19 cellular contexts compared by ENCODE assay signal in the genomic region with DNA sequence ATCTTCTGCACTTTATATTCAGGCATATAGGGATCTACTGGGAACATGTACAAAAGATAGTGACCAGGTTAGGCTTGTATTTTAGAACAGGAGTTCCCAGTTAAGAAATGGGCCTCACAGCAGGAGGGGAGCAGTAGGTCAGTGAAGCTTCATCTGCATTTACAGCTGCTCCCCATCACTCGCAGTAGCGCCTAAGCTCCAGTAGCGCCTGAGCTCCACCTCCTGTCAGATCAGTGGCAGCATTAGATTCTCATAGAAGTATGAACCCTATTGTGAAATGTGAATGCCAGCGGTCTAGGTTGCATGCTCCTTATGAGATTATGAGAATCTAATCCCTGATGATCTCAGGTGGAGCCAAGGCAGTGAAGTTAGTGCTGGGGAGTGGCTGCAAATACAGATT.
DNase-seq lines count a peak whose midpoint lies in the region; TF ChIP-seq lines count a peak whose summit lies in the region.
"Had no signal": no experiment of that assay in that cellular context is flagged by ENCODE, and none has a peak within 500 bp of the region (broad histone marks: within the 10 kb centered on the region; RNA-seq: fewer than 3 reads in every experiment).

No MANE protein-coding gene starts in this region.

- no peak overlapping the region for H3K14ac ChIP-seq in H9 (ENCODE audit: insufficient read depth, low read length)

- no peak overlapping the region for H3K27ac ChIP-seq in A673 (ENCODE audit: low read depth, low read length, poor library complexity, severe bottlenecking)
- H3K27ac ChIP-seq in H9 (ENCODE audit: insufficient read length, low read depth, low read length): no peak overlapping the region
- no peak overlapping the region for H3K27ac ChIP-seq in WERI-Rb-1
- H3K27ac ChIP-seq in dorsolateral prefrontal cortex: no peak overlapping the region
- H3K27ac ChIP-seq: BLaER1 treated with 17β-estradiol and CSF1 and Interleukin-3, amounts not matched to agents 10 nM and 100 nM; brain microvascular endothelial cell; left ventricle myocardium inferior; RWPE1; upper lobe of right lung had no signal

- no peak overlapping the region for H3T11ph ChIP-seq in H9 (ENCODE audit: low read length)

- H3K4me2 ChIP-seq in H9 (ENCODE audit: insufficient read depth, insufficient read length, low read length): no peak overlapping the region
- H3K4me2 ChIP-seq: BLaER1 treated with 17β-estradiol and CSF1 and Interleukin-3, amounts not matched to agents 10 nM and 100 nM had no signal

- no peak overlapping the region for H3K9ac ChIP-seq in H9 (ENCODE audit: extremely low read depth, insufficient read length, low read length)
- H3K9ac ChIP-seq: BLaER1 treated with 17β-estradiol and CSF1 and Interleukin-3, amounts not matched to agents 10 nM and 100 nM had no signal

- DNase-seq in A673 (ENCODE audit: low spot score) (peak; percentile 5), H9 (peak; percentile 59), WERI-Rb-1 (peak; percentile 92), iPS-NIHi7 (ENCODE audit: extremely low spot score) (peak; percentile 18), NCI-H1048 (lab: John Stamatoyannopoulos, UW) (no peak), dorsolateral prefrontal cortex (no peak), retina (no peak)
- no peak for DNase-seq in stimulated activated CD4-positive, alpha-beta T cell treated with anti-CD3 and anti-CD28 coated beads, Interleukin-4, amount 100 ng/mL, for 4 hours
- DNase-seq: activated CD8-positive, alpha-beta T cell treated with anti-CD3 and anti-CD28 coated beads, Interleukin-2, amount 10 ng/mL, durations not matched to agents 7 days and 5 days; activated gamma-delta T cell treated with Interleukin-2 at 50 U/mL for 16 hours; brain microvascular endothelial cell; immature natural killer cell; left ventricle myocardium inferior; NCI-H1092; NCI-H2029 treated with DMSO at 0.1 percent for 48 hours; upper lobe of right lung had no signal

- no peaks in the 10 kb centered on the region for H3K4me1 ChIP-seq in A673 (ENCODE audit: insufficient read depth, low read length, poor library complexity, severe bottlenecking)
- H3K4me1 ChIP-seq in H9 (ENCODE audit: insufficient read depth, low read length): no peaks in the 10 kb centered on the region
- H3K4me1 ChIP-seq: BLaER1 treated with 17β-estradiol and CSF1 and Interleukin-3, amounts not matched to agents 10 nM and 100 nM; HAP-1; left ventricle myocardium inferior; upper lobe of right lung had no signal

- no peak overlapping the region for H4K91ac ChIP-seq in H9 (ENCODE audit: insufficient read length, low read depth, low read length)

- intact Hi-C loops in A673 (cut with micrococcal nuclease; ENCODE audit: unreplicated experiment) (loop anchor here (10.0 kb wide), 1 partner anchor 285 kb away; no protein-coding TSS in a partner anchor), dorsolateral prefrontal cortex (cut with DNase I) (loop anchor here in 1 of 2 donors (10.0 kb wide), 1 partner anchor 115 kb away; no protein-coding TSS in a partner anchor)

- no peaks in the 10 kb centered on the region for H3K9me3 Mint-ChIP-seq in H9

- POLR2A ChIA-PET in A673 (lab: Charles Lee; ENCODE audit: low non-redundant PET): no interaction called here

- H3K4me1 Mint-ChIP-seq in H9: peaks cover 7 to 8% of the 10 kb centered on the region in 2 experiments; a peak in 2 of 4 replicates
- H3K4me1 Mint-ChIP-seq: immature natural killer cell had no signal

- H2BK5ac ChIP-seq in H9 (ENCODE audit: insufficient read length, low read length): no peak overlapping the region

- H3K23me2 ChIP-seq in H9 (ENCODE audit: insufficient read length, low read depth, low read length, poor library complexity, severe bottlenecking): no peaks in the 10 kb centered on the region

- no peaks in the 10 kb centered on the region for H3K27me3 Mint-ChIP-seq in H9 (ENCODE audit: low read depth)

- H3K79me2 ChIP-seq in H9 (ENCODE audit: insufficient read depth, low read length): no peaks in the 10 kb centered on the region

- H4K5ac ChIP-seq in H9 (ENCODE audit: insufficient read length, low read depth, low read length): no peak overlapping the region

- no peak overlapping the region for H2BK120ac ChIP-seq in H9 (ENCODE audit: low read depth, low read length, poor library complexity, severe bottlenecking)

- H4K8ac ChIP-seq in H9 (replicated peaks; ENCODE audit: insufficient read length, low read depth, low read length): no peak overlapping the region

- no peak overlapping the region for H3K4ac ChIP-seq in H9 (ENCODE audit: low read depth, low read length)

- H2BK20ac ChIP-seq in H9 (ENCODE audit: low read depth, low read length, poor library complexity, severe bottlenecking): no peak overlapping the region

- no CpG with 5 or more reads among the region's 4 CpGs for WGBS in H9 (ENCODE audit: extremely low coverage, insufficient read length, low lambda C conversion rate)

- H3K23ac ChIP-seq in H9 (ENCODE audit: insufficient read length, low read depth, low read length): no peak overlapping the region

- no peak overlapping the region for H2AK5ac ChIP-seq in H9 (ENCODE audit: insufficient read length, low read length)

- H3K79me1 ChIP-seq in H9 (ENCODE audit: insufficient read depth, low read depth, low read length, poor library complexity, severe bottlenecking): no peaks in the 10 kb centered on the region

- H3K4me3 ChIP-seq in A673 (ENCODE audit: low read depth, low read length, poor library complexity, severe bottlenecking): no peak overlapping the region
- H3K4me3 ChIP-seq in WERI-Rb-1 (ENCODE audit: low read depth, low read length): no peak overlapping the region
- H3K4me3 ChIP-seq in dorsolateral prefrontal cortex: no peak overlapping the region
- H3K4me3 ChIP-seq: BLaER1 treated with 17β-estradiol and CSF1 and Interleukin-3, amounts not matched to agents 10 nM and 100 nM; HAP-1; left ventricle myocardium inferior; upper lobe of right lung had no signal

- H3K27ac Mint-ChIP-seq in H9: no peak overlapping the region
- H3K27ac Mint-ChIP-seq: activated CD8-positive, alpha-beta T cell treated with anti-CD3 and anti-CD28 coated beads, Interleukin-2, amount 10 ng/mL, durations not matched to agents 7 days and 5 days; immature natural killer cell had no signal

- TF ChIP-seq CTCF in A673 (conservative IDR thresholded peaks at IDR 0.05; ENCODE audit: low read depth, low read length) (peak; percentile 24; the same call in 1 of the 2 replicates), H9 (conservative IDR thresholded peaks at IDR 0.05) (peak; percentile 45; the same call in 2 of the 3 replicates), WERI-Rb-1 (IDR thresholded peaks at IDR 0.05; ENCODE audit: low read depth, low read length) (peak; percentile 54), dorsolateral prefrontal cortex (IDR thresholded peaks at IDR 0.05 in 54 of 56, conservative IDR thresholded peaks at IDR 0.05 in 2 of 56; ENCODE audit: low read depth in 1 of 56, partially characterized antibody in 56 of 56) (peak in 19 of 56 donors; percentile 5 to 59 (median 20))

- peaks cover 17% of the 10 kb centered on the region for H3K27me3 ChIP-seq in A673 (replicated peaks; ENCODE audit: insufficient read depth, low read depth, low read length, poor library complexity)
- H3K27me3 ChIP-seq in H9 (ENCODE audit: insufficient read depth, low read length): no peaks in the 10 kb centered on the region
- no peaks in the 10 kb centered on the region for H3K27me3 ChIP-seq in WERI-Rb-1 (ENCODE audit: insufficient read depth, low read depth, severe bottlenecking)
- H3K27me3 ChIP-seq in dorsolateral prefrontal cortex: no peaks in the 10 kb centered on the region
- H3K27me3 ChIP-seq: BLaER1 treated with 17β-estradiol and CSF1 and Interleukin-3, amounts not matched to agents 10 nM and 100 nM; brain microvascular endothelial cell; upper lobe of right lung had no signal

- H3K56ac ChIP-seq in H9 (ENCODE audit: insufficient read length, low read depth, low read length): no peak overlapping the region

- BruUV-seq in A673 (replicated peaks; lab: Mats Ljungman, UMichigan): no TSS peak

- H3K9me3 ChIP-seq in A673 (ENCODE audit: low read depth, low read length, poor library complexity, severe bottlenecking) (no peaks in the 10 kb centered on the region), H9 (ENCODE audit: control insufficient read depth, low read depth, low read length) (no peaks in the 10 kb centered on the region), WERI-Rb-1 (ENCODE audit: severe bottlenecking) (no peaks in the 10 kb centered on the region)
- H3K9me3 ChIP-seq: HAP-1, left ventricle myocardium inferior, upper lobe of right lung had no signal

- no peak overlapping the region for H3K4me3 Mint-ChIP-seq in H9
- H3K4me3 Mint-ChIP-seq: activated CD8-positive, alpha-beta T cell treated with anti-CD3 and anti-CD28 coated beads, Interleukin-2, amount 10 ng/mL, durations not matched to agents 7 days and 5 days; immature natural killer cell had no signal

- H3K18ac ChIP-seq in H9 (ENCODE audit: insufficient read length, low read depth, low read length): no peak overlapping the region

- H2BK15ac ChIP-seq in H9 (ENCODE audit: low read depth, low read length): no peak overlapping the region

- CTCF ChIA-PET in A673 (lab: Charles Lee): interaction anchor here (1.3 kb wide), 1 partner anchor 115 kb away, joined by 3 read pairs; no protein-coding TSS in a partner anchor

- H3K36me3 Mint-ChIP-seq in H9 (ENCODE audit: insufficient read depth in 1 of 3, low read depth in 3 of 3): no peaks in the 10 kb centered on the region
- H3K36me3 Mint-ChIP-seq: immature natural killer cell had no signal

- H3K36me3 ChIP-seq in A673 (ENCODE audit: insufficient read depth, low read length, poor library complexity, severe bottlenecking) (no peaks in the 10 kb centered on the region), WERI-Rb-1 (no peaks in the 10 kb centered on the region)
- H3K36me3 ChIP-seq: BLaER1 treated with 17β-estradiol and CSF1 and Interleukin-3, amounts not matched to agents 10 nM and 100 nM; brain microvascular endothelial cell; HAP-1; left ventricle myocardium inferior; upper lobe of right lung had no signal

- no peaks in the 10 kb centered on the region for H4K20me1 ChIP-seq in H9 (ENCODE audit: control insufficient read depth, insufficient read depth, insufficient read length)
- H4K20me1 ChIP-seq: BLaER1 treated with 17β-estradiol and CSF1 and Interleukin-3, amounts not matched to agents 10 nM and 100 nM had no signal

- H2BK12ac ChIP-seq in H9 (ENCODE audit: insufficient read length, low read depth, low read length): no peak overlapping the region

- H2AFZ ChIP-seq in H9 (ENCODE audit: low read length): no peak overlapping the region

Comparison
In these comparisons a context has a peak if more than half of its experiments do, and no peak if none do; other contexts are left out.
1. DNase-seq: peak in A673 (single experiment), H9 (single experiment), WERI-Rb-1 (single experiment) and iPS-NIHi7 (single experiment); none in NCI-H1048 (single experiment), dorsolateral prefrontal cortex (0 of 10), stimulated activated CD4-positive, alpha-beta T cell treated with anti-CD3 and anti-CD28 coated beads, Interleukin-4, amount 100 ng/mL, for 4 hours (0 of 2) and retina (single experiment).